In the genomic region with DNA sequence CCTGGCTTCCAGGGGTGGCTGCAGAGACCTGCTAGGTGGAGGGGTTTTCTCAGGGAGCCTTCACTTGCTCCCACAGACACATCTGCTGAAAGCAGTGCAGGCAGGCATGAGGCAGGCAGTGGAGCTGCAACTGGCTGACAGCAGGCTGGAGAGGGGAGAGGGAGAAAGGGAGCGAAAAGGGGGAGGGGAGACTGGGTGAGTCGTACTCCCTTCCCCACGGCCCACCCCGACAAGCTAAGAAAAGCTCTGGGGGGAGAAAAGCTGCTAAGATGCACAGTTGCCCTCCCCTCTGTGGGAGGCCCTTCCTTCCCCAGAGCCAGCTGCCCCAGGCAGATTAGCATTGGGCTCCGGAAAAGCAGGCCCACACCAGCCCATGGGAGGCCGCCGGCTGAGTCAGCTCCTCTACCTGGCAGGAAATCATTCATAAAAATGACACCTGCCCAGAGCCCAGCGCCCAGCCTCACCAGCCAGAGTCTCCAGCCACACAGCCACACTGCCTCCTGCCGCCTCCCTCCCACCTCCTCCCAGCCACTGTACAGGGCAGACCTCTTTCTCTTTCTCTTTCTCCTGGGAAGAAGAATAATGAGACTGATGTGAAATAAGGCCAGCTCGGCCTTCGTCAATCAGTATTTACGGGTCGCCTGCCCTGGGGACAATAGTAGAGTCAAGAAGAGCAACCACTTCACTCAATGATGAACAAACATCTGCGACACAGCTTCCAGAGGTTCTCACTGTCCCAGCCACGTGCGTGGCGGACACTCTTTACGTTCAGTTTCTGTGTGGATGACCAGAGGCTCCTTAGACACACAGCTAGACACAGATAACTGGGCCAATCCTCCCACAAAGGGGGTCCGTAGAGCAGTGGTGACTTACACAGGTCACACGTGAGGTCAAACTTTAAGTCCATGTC, we compare ENCODE assay signal across 8 cellular contexts. TPM values are rescaled to one million over a fixed set of nuclear protein-coding genes. Genes with fewer than 3 reads are reported as not detected.
DNase-seq lines count a peak whose midpoint lies in the region; ATAC-seq and TF ChIP-seq lines count a peak whose summit lies in the region.

No MANE protein-coding gene starts in this region.

- no peaks in the 10 kb centered on the region for H3K36me3 Mint-ChIP-seq in activated CD8-positive, alpha-beta T cell treated with anti-CD3 and anti-CD28 coated beads for 36 hours (ENCODE audit: low read depth)

- POLR2A ChIA-PET in activated CD8-positive, alpha-beta T cell treated with anti-CD3 and anti-CD28 coated beads for 36 hours (lab: Charles Lee), result no interaction called here

- peaks cover 16% of the 10 kb centered on the region for H3K4me1 Mint-ChIP-seq in activated CD8-positive, alpha-beta T cell treated with anti-CD3 and anti-CD28 coated beads for 36 hours (ENCODE audit: low read depth)

- H3K27ac Mint-ChIP-seq in activated CD8-positive, alpha-beta T cell treated with anti-CD3 and anti-CD28 coated beads for 36 hours, result peak overlapping the region; percentile 44

- intact Hi-C loops in activated CD8-positive, alpha-beta T cell treated with anti-CD3 and anti-CD28 coated beads for 36 hours (cut with micrococcal nuclease), result no loop called here

- no peak for TF ChIP-seq CTCF in activated CD8-positive, alpha-beta T cell treated with anti-CD3 and anti-CD28 coated beads for 36 hours (IDR thresholded peaks at IDR 0.05)

- H3K4me3 Mint-ChIP-seq in activated CD8-positive, alpha-beta T cell treated with anti-CD3 and anti-CD28 coated beads for 36 hours, result no peak overlapping the region

- ATAC-seq in activated CD8-positive, alpha-beta T cell treated with anti-CD3 and anti-CD28 coated beads for 36 hours, result peak; percentile 70
- ATAC-seq in GM18873 (IDR thresholded peaks at IDR 0.05; ENCODE audit: low FRiP score, unreplicated experiment) (no peak), HG02642 (IDR thresholded peaks at IDR 0.05; ENCODE audit: poor library complexity, unreplicated experiment) (no peak), HG03159 (IDR thresholded peaks at IDR 0.05; ENCODE audit: unreplicated experiment) (no peak)

- DNase-seq in Daoy (ENCODE audit: low read depth) (peak; percentile 67), NCI-H1092 (lab: John Stamatoyannopoulos, UW) (peak; percentile 34), lung microvascular endothelial cell (ENCODE audit: low read depth in 2 of 2) (peak; percentile 46 to 51), dedifferentiated amniotic fluid mesenchymal stem cell (ENCODE audit: extremely low spot score) (no peak)
- peak; percentile 56 for DNase-seq in activated CD8-positive, alpha-beta T cell treated with anti-CD3 and anti-CD28 coated beads for 36 hours

- no peaks in the 10 kb centered on the region for H3K27me3 Mint-ChIP-seq in activated CD8-positive, alpha-beta T cell treated with anti-CD3 and anti-CD28 coated beads for 36 hours

- H3K9me3 Mint-ChIP-seq in activated CD8-positive, alpha-beta T cell treated with anti-CD3 and anti-CD28 coated beads for 36 hours, result no peaks in the 10 kb centered on the region

- CTCF ChIA-PET in activated CD8-positive, alpha-beta T cell treated with anti-CD3 and anti-CD28 coated beads for 36 hours (lab: Charles Lee), result interaction anchor here (0.9 to 2.5 kb wide), 3 partner anchors 97 to 264 kb away, joined by 3 to 19 read pairs (median 13); no protein-coding TSS in a partner anchor

RNA-seq across cellular contexts. Expression of gene C20orf203, which starts 7.7 kb away (rescaled TPM):
- not detected in 2 replicates for total RNA-seq in Daoy (2014; rRNA removed; shearing (Covaris generic))
- total RNA-seq in activated CD8-positive, alpha-beta T cell treated with anti-CD3 and anti-CD28 coated beads for 36 hours, result under 1 TPM; 0.16 to 0.47 TPM
- not detected in 2 replicates for total RNA-seq in lung microvascular endothelial cell
